Comparison of ENCODE assay signal across 12 cellular contexts in genomic region chr3:171842864-171843511, GRCh38. TPM values are rescaled to one million over a fixed set of nuclear protein-coding genes. Genes with fewer than 3 reads are reported as not detected.
DNase-seq lines count a peak whose midpoint lies in the region; ATAC-seq, FAIRE-seq and TF ChIP-seq lines count a peak whose summit lies in the region.
"Had no signal": no experiment of that assay in that cellular context is flagged by ENCODE, and none has a peak within 500 bp of the region (broad histone marks: within the 10 kb centered on the region; RNA-seq: fewer than 3 reads in every experiment).

TMEM212 (plus strand) TSS chr3:171843349; CDS start chr3:171843384, 35 bp downstream.

- intact Hi-C loops in Caco-2 (cut with micrococcal nuclease; ENCODE audit: unreplicated experiment) = no loop called here

- no peaks in the 10 kb centered on the region for H3K36me3 ChIP-seq in Caco-2 (ENCODE audit: control insufficient read depth, insufficient read depth, low read length)

- DNase-seq in EL = peak; percentile 30
- peak; percentile 57 for DNase-seq in RCC 7860 (ENCODE audit: low spot score)
- peak; percentile 49 for DNase-seq in fibroblast of mammary gland (ENCODE audit: low read depth)
- no peak for DNase-seq in omental fat pad (ENCODE audit: low spot score)
- DNase-seq in DMS79 (lab: John Stamatoyannopoulos, UW) = no peak
- no peak for DNase-seq in Caco-2
- no peak for DNase-seq in NCI-H187 treated with DMSO at 0.1 percent for 48 hours (lab: John Stamatoyannopoulos, UW)
- DNase-seq: activated CD4-positive, alpha-beta memory T cell treated with anti-CD3 and anti-CD28 coated beads for 36 hours; occipital lobe; testis had no signal

- no peaks in the 10 kb centered on the region for H3K27me3 ChIP-seq in Caco-2 (replicated peaks; ENCODE audit: control insufficient read depth, insufficient read depth, low read length)
- H3K27me3 ChIP-seq: testis had no signal

- peaks cover 38% of the 10 kb centered on the region for H3K4me1 Mint-ChIP-seq in Caco-2 (ENCODE audit: low read depth, unreplicated experiment)

- POLR2A ChIA-PET in Caco-2 (lab: Charles Lee) = no interaction called here

- H3K27ac Mint-ChIP-seq in Caco-2 (ENCODE audit: unreplicated experiment) = no peak within 1 kb of the TSS
- H3K27ac Mint-ChIP-seq: activated CD4-positive, alpha-beta memory T cell treated with anti-CD3 and anti-CD28 coated beads for 36 hours; activated naive CD8-positive, alpha-beta T cell had no signal

- H3K4me1 ChIP-seq in Caco-2 = peaks cover 22% of the 10 kb centered on the region

- no peak within 1 kb of the TSS for H3K4me3 Mint-ChIP-seq in Caco-2 (ENCODE audit: unreplicated experiment)
- H3K4me3 Mint-ChIP-seq: activated CD4-positive, alpha-beta memory T cell treated with anti-CD3 and anti-CD28 coated beads for 36 hours; activated naive CD8-positive, alpha-beta T cell had no signal

- peak; percentile 34 for FAIRE-seq in RCC 7860 (lab: Jason Lieb, UNC)

- peak; percentile 49 for ATAC-seq in omental fat pad (ENCODE audit: low FRiP score)
- no peak for ATAC-seq in HG02610 (IDR thresholded peaks at IDR 0.05; ENCODE audit: unreplicated experiment)

- peaks cover 20% of the 10 kb centered on the region for H3K9me3 Mint-ChIP-seq in Caco-2 (ENCODE audit: unreplicated experiment)
- H3K9me3 Mint-ChIP-seq: activated CD4-positive, alpha-beta memory T cell treated with anti-CD3 and anti-CD28 coated beads for 36 hours had no signal

- peaks cover 3% of the 10 kb centered on the region; the same call in 1 of the 2 replicates for H3K9me3 ChIP-seq in Caco-2
- H3K9me3 ChIP-seq: testis had no signal

- H3K4me3 ChIP-seq in fibroblast of mammary gland (ENCODE audit: control insufficient read depth, low read depth, low read length) (no peak within 1 kb of the TSS), Caco-2 (ENCODE audit: low read depth, low read length) (no peak within 1 kb of the TSS)
- H3K4me3 ChIP-seq: testis had no signal

- TF ChIP-seq CTCF in fibroblast of mammary gland (conservative IDR thresholded peaks at IDR 0.05; ENCODE audit: control insufficient read depth, insufficient read depth, low read depth, low read length) (no peak), omental fat pad (IDR thresholded peaks at IDR 0.05) (no peak), Caco-2 (IDR thresholded peaks at IDR 0.05; ENCODE audit: insufficient read depth in 1 of 2, low read depth in 1 of 2, low read length in 1 of 2, severe bottlenecking in 1 of 2, unreplicated experiment in 1 of 2) (no peak)

- no peaks in the 10 kb centered on the region for H3K27me3 Mint-ChIP-seq in Caco-2 (ENCODE audit: insufficient read depth, unreplicated experiment)
- H3K27me3 Mint-ChIP-seq: activated CD4-positive, alpha-beta memory T cell treated with anti-CD3 and anti-CD28 coated beads for 36 hours had no signal

- H3K36me3 Mint-ChIP-seq in Caco-2 (ENCODE audit: insufficient read depth, unreplicated experiment) = no peaks in the 10 kb centered on the region
- H3K36me3 Mint-ChIP-seq: activated CD4-positive, alpha-beta memory T cell treated with anti-CD3 and anti-CD28 coated beads for 36 hours; activated naive CD8-positive, alpha-beta T cell had no signal

- CTCF ChIA-PET in Caco-2 (lab: Charles Lee) = no interaction called here

- no TSS peak for BruUV-seq in Caco-2 (replicated peaks; lab: Mats Ljungman, UMichigan)

RNA-seq across cellular contexts. Expression of gene TMEM212, which starts in this region (rescaled TPM):
- total RNA-seq in omental fat pad = not detected
- total RNA-seq in Caco-2 (2022) = not detected in 2 replicates
- total RNA-seq: activated CD4-positive, alpha-beta memory T cell treated with anti-CD3 and anti-CD28 coated beads for 36 hours; occipital lobe had no signal

Comparison
In these comparisons a context has a peak if more than half of its experiments do, and no peak if none do; other contexts are left out.
1. Peak in ATAC-seq in omental fat pad; RNA of the gene not detected or under 1 TPM.
2. DNase-seq: peak in EL (single experiment), RCC 7860 (single experiment) and fibroblast of mammary gland (single experiment); none in omental fat pad (single experiment), DMS79 (single experiment), Caco-2 (0 of 2) and NCI-H187 treated with DMSO at 0.1 percent for 48 hours (single experiment).